8 cellular contexts compared by ENCODE assay signal in genomic region chr1:54944610-54945392, GRCh38. TPM values are rescaled to one million over a fixed set of nuclear protein-coding genes. Genes with fewer than 3 reads are reported as not detected.
DNase-seq lines count a peak whose midpoint lies in the region; ATAC-seq and TF ChIP-seq lines count a peak whose summit lies in the region.

No MANE protein-coding gene starts in this region.

- peaks cover 4% of the 10 kb centered on the region for H3K27me3 ChIP-seq in CD4-positive, CD25-positive, alpha-beta regulatory T cell (ENCODE audit: control insufficient read depth, insufficient read depth, low read length)
- peaks cover 3% of the 10 kb centered on the region for H3K27me3 ChIP-seq in adipocyte (replicated peaks; ENCODE audit: control insufficient read depth, insufficient read depth, low read length)
- H3K27me3 ChIP-seq in cardiac muscle cell, result no peaks in the 10 kb centered on the region
- H3K27me3 ChIP-seq in uterus, result no peaks in the 10 kb centered on the region

- peak in 1 of 2 donors; percentile 49 for ATAC-seq in CD4-positive, CD25-positive, alpha-beta regulatory T cell (ENCODE audit: low read depth in 2 of 2)
- ATAC-seq in GM21526 (IDR thresholded peaks at IDR 0.05; ENCODE audit: low FRiP score, unreplicated experiment), result peak; percentile 71

- H3K36me3 ChIP-seq in CD4-positive, CD25-positive, alpha-beta regulatory T cell (ENCODE audit: control insufficient read depth, insufficient read depth, low read length), result no peaks in the 10 kb centered on the region
- H3K36me3 ChIP-seq in adipocyte (ENCODE audit: control insufficient read depth, insufficient read depth, low read length, severe bottlenecking), result no peaks in the 10 kb centered on the region
- H3K36me3 ChIP-seq in cardiac muscle cell, result no peaks in the 10 kb centered on the region
- no peaks in the 10 kb centered on the region for H3K36me3 ChIP-seq in uterus

- no peak overlapping the region for H3K4me3 ChIP-seq in CD4-positive, CD25-positive, alpha-beta regulatory T cell (ENCODE audit: low read depth, low read length)
- H3K4me3 ChIP-seq in adipocyte (ENCODE audit: low read length) (peak overlapping the region; percentile 46), cardiac muscle cell (no peak overlapping the region), uterus (no peak overlapping the region)

- H3K27ac Mint-ChIP-seq in CD4-positive, CD25-positive, alpha-beta regulatory T cell, result peak overlapping the region in 1 of 3 donors; percentile 54

- H3K9ac ChIP-seq in adipocyte (ENCODE audit: low read length), result peak overlapping the region; percentile 34

- intact Hi-C loops in posterior cingulate gyrus (cut with DNase I) (loop anchor here (1.0 to 10.0 kb wide), 3 partner anchors 60 to 1640 kb away; partner anchors contain the start of gene DHCR24), uterus (cut with DNase I; ENCODE audit: low total_unique reads) (no loop called here)

- H3K4me3 Mint-ChIP-seq in CD4-positive, CD25-positive, alpha-beta regulatory T cell, result no peak overlapping the region

- H3K27me3 Mint-ChIP-seq in CD4-positive, CD25-positive, alpha-beta regulatory T cell, result peaks cover 19% of the 10 kb centered on the region

- DNase-seq in CD4-positive, CD25-positive, alpha-beta regulatory T cell, result peak; percentile 15 to 85 (median 52)
- DNase-seq in NCI-H1105 (lab: John Stamatoyannopoulos, UW) (peak; percentile 53), SW 1271 (lab: John Stamatoyannopoulos, UW) (peak; percentile 17 to 37), adipocyte (ENCODE audit: low read depth) (peak; percentile 90), cardiac muscle cell (ENCODE audit: low read depth in 1 of 2, low spot score in 1 of 2) (peak; percentile 81 to 89), posterior cingulate gyrus (peak; percentile 31 to 95 (median 74)), uterus (peak; percentile 37 to 43)

- peaks cover 5% of the 10 kb centered on the region for H3K4me1 ChIP-seq in CD4-positive, CD25-positive, alpha-beta regulatory T cell (ENCODE audit: control insufficient read depth, insufficient read depth, low read length, poor library complexity, severe bottlenecking)
- H3K4me1 ChIP-seq in adipocyte (ENCODE audit: control insufficient read depth, insufficient read depth, low read length) (peaks cover 9% of the 10 kb centered on the region), cardiac muscle cell (ENCODE audit: low read depth) (no peaks in the 10 kb centered on the region), uterus (no peaks in the 10 kb centered on the region)

- H3K27ac ChIP-seq in CD4-positive, CD25-positive, alpha-beta regulatory T cell (ENCODE audit: insufficient read depth, low read length, poor library complexity, severe bottlenecking), result no peak overlapping the region
- H3K27ac ChIP-seq in cardiac muscle cell (no peak overlapping the region), uterus (no peak overlapping the region)

- H3K36me3 Mint-ChIP-seq in CD4-positive, CD25-positive, alpha-beta regulatory T cell, result no peaks in the 10 kb centered on the region

- no peaks in the 10 kb centered on the region for H3K9me3 Mint-ChIP-seq in CD4-positive, CD25-positive, alpha-beta regulatory T cell

- peak; percentile 85 for TF ChIP-seq CTCF in cardiac muscle cell (IDR thresholded peaks at IDR 0.05; ENCODE audit: low read depth, low read length)
- peak; percentile 51 to 71 (median 62) for TF ChIP-seq CTCF in uterus (IDR thresholded peaks at IDR 0.05)

- no peaks in the 10 kb centered on the region for H3K9me3 ChIP-seq in CD4-positive, CD25-positive, alpha-beta regulatory T cell (ENCODE audit: control insufficient read depth in 2 of 2, low read length in 2 of 2)
- H3K9me3 ChIP-seq in adipocyte (ENCODE audit: control insufficient read depth, low read length), result no peaks in the 10 kb centered on the region
- H3K9me3 ChIP-seq in cardiac muscle cell (ENCODE audit: low read depth), result no peaks in the 10 kb centered on the region
- H3K9me3 ChIP-seq in uterus, result no peaks in the 10 kb centered on the region

- no peak for TF ChIP-seq POLR2A in uterus (IDR thresholded peaks at IDR 0.05)

- peaks cover 0 to 8% (median 6%) of the 10 kb centered on the region in 4 donors for H3K4me1 Mint-ChIP-seq in CD4-positive, CD25-positive, alpha-beta regulatory T cell

RNA-seq across cellular contexts. Expression of gene TMEM61, which starts 35.6 kb away (rescaled TPM):
- not detected for total RNA-seq in CD4-positive, CD25-positive, alpha-beta regulatory T cell
- polyA plus RNA-seq in CD4-positive, CD25-positive, alpha-beta regulatory T cell, result not detected
- total RNA-seq in cardiac muscle cell, result not detected in 2 replicates
- not detected in 2 replicates for polyA plus RNA-seq in cardiac muscle cell
- under 1 TPM in 1 of 4 donors, not detected in 3; 0.35 TPM for total RNA-seq in uterus

RNA-seq across cellular contexts. Expression of gene BSND, which starts 53.9 kb away (rescaled TPM):
- not detected for total RNA-seq in CD4-positive, CD25-positive, alpha-beta regulatory T cell
- not detected for polyA plus RNA-seq in CD4-positive, CD25-positive, alpha-beta regulatory T cell
- total RNA-seq in cardiac muscle cell, result not detected in 2 replicates
- not detected in 2 replicates for polyA plus RNA-seq in cardiac muscle cell
- not detected for total RNA-seq in uterus

RNA-seq across cellular contexts. Expression of gene DHCR24, which starts 57.8 kb away (rescaled TPM):
- 2.0 TPM for total RNA-seq in CD4-positive, CD25-positive, alpha-beta regulatory T cell
- polyA plus RNA-seq in CD4-positive, CD25-positive, alpha-beta regulatory T cell, result 1 to 10 TPM in 3 of 4 donors, under 1 TPM in 1; 0.85 to 3.2 (median 2.5) TPM
- total RNA-seq in cardiac muscle cell, result 144 and 317 TPM in 2 replicates
- 59.8 and 181 TPM in 2 replicates for polyA plus RNA-seq in cardiac muscle cell
- 10 to 100 TPM in 3 of 4 donors, 1 to 10 TPM in 1; 5.3 to 36.1 (median 13.7) TPM for total RNA-seq in uterus

Comparison
In these comparisons a context has a peak if more than half of its experiments do, and no peak if none do; other contexts are left out.
1. DNase-seq: peak in every context shown above with its lines; median percentile 90 in adipocyte; 85 in cardiac muscle cell; 74 in posterior cingulate gyrus; 53 in NCI-H1105; 52 in CD4-positive, CD25-positive, alpha-beta regulatory T cell; 40 in uterus; 27 in SW 1271.